35 cellular contexts compared by ENCODE assay signal in the genomic region with DNA sequence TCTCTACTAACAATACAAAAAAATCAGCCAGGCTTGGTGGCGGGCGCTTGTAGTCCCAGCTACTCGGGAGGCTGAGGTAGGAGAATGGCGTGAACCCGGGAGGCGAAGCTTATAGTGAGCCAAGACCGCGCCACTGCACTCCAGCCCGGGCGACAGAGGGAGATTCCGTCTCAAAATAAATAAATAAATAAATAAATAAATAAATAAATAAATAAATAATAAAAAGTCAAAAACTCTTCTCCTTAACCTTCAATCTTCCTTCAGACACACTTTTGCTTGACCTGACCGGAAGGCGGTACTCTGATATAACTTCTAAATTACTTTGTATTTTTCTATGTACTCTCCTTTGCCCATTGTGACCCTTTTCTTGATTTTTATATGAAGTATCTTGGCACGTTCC.
"Had no signal": no experiment of that assay in that cellular context is flagged by ENCODE, and none has a peak within 500 bp of the region (broad histone marks: within the 10 kb centered on the region; RNA-seq: fewer than 3 reads in every experiment).

No MANE protein-coding gene starts in this region.

- H3K9me3 ChIP-seq: MG63 had no signal

- DNase-seq: Kasumi-1, MG63, MM.1S, MV-4-11, NCI-H1048, NCI-H1092, NCI-H1092 treated with DMSO at 0.1 percent for 48 hours, NCI-H1105, NCI-H1105 treated with DMSO at 0.1 percent for 48 hours, NCI-H1417, NCI-H1417 treated with DMSO at 0.1 percent for 48 hours, NCI-H1436, NCI-H1436 treated with DMSO at 0.1 percent for 48 hours, NCI-H146, NCI-H1694, NCI-H1694 treated with DMSO at 0.1 percent for 48 hours, NCI-H187, NCI-H187 treated with DMSO at 0.1 percent for 48 hours, NCI-H1930, NCI-H2029, NCI-H2029 treated with DMSO at 0.1 percent for 48 hours, NCI-H2081, NCI-H2081 treated with DMSO at 0.1 percent for 48 hours, NCI-H2107, NCI-H2171, NCI-H2171 treated with DMSO at 0.1 percent for 48 hours, NCI-H2227 treated with DMSO at 0.1 percent for 48 hours, NCI-H226, NCI-H345, NCI-H446, NCI-H446 treated with DMSO at 0.1 percent for 48 hours, NCI-H510A, NCI-H510A treated with DMSO at 0.1 percent for 48 hours, NCI-H524, NCI-H524 treated with DMSO at 0.1 percent for 48 hours had no signal

- H3K4me3 ChIP-seq: MG63 had no signal

- H3K36me3 ChIP-seq: MG63 had no signal
